In genomic region chr7:7254908-7255307, GRCh38 we compare ENCODE assay signal across 22 cellular contexts.
DNase-seq lines count a peak whose midpoint lies in the region; ATAC-seq and TF ChIP-seq lines count a peak whose summit lies in the region.
"Had no signal": no experiment of that assay in that cellular context is flagged by ENCODE, and none has a peak within 500 bp of the region (broad histone marks: within the 10 kb centered on the region; RNA-seq: fewer than 3 reads in every experiment).

No MANE protein-coding gene starts in this region.

- no peaks in the 10 kb centered on the region for H3K9me3 Mint-ChIP-seq in CD4-positive, alpha-beta memory T cell
- H3K9me3 Mint-ChIP-seq in naive thymus-derived CD8-positive, alpha-beta T cell, result peaks cover 0 to 2% (median 0%) of the 10 kb centered on the region in 9 donors
- H3K9me3 Mint-ChIP-seq: activated T-cell treated with anti-CD3 and anti-CD28 coated beads, Interleukin-2, amount 50 U/mL, for 72 hours; IgD-negative memory B cell; stimulated activated effector memory CD8-positive, alpha-beta T cell treated with anti-CD3 and anti-CD28 coated beads, Interleukin-12 subunit alpha, Interleukin-12 subunit beta, amount 100 ng/mL, for 72 hours had no signal

- POLR2A ChIA-PET in CD4-positive, alpha-beta memory T cell (lab: Charles Lee; ENCODE audit: partially characterized antibody), result no interaction called here
- POLR2A ChIA-PET in HEK293 (lab: Yijun Ruan, JAX), result no interaction called here
- POLR2A ChIA-PET in naive thymus-derived CD8-positive, alpha-beta T cell (lab: Charles Lee), result no interaction called here

- H3K27ac Mint-ChIP-seq in CD4-positive, alpha-beta memory T cell, result peak overlapping the region in 5 of 7 donors; percentile 10 to 55 (median 31)
- H3K27ac Mint-ChIP-seq in naive thymus-derived CD8-positive, alpha-beta T cell, result peak overlapping the region in 7 of 10 donors; percentile 6 to 93 (median 79)
- H3K27ac Mint-ChIP-seq: activated naive CD8-positive, alpha-beta T cell treated with anti-CD3 and anti-CD28 coated beads, Interleukin-2, amount 10 ng/mL, durations not matched to agents 7 days and 5 days; activated T-cell treated with anti-CD3 and anti-CD28 coated beads, Interleukin-2, amount 50 U/mL, for 72 hours; IgD-negative memory B cell; stimulated activated effector memory CD8-positive, alpha-beta T cell treated with anti-CD3 and anti-CD28 coated beads, Interleukin-12 subunit alpha, Interleukin-12 subunit beta, amount 100 ng/mL, for 72 hours had no signal

- peaks cover 19 to 38% (median 26%) of the 10 kb centered on the region in 4 donors for H3K4me1 Mint-ChIP-seq in CD4-positive, alpha-beta memory T cell
- H3K4me1 Mint-ChIP-seq in naive thymus-derived CD8-positive, alpha-beta T cell, result peaks cover 10 to 78% (median 42%) of the 10 kb centered on the region in 4 donors

- DNase-seq in CD4-positive, alpha-beta memory T cell, result no peak
- DNase-seq in esophagus muscularis mucosa (ENCODE audit: extremely low spot score) (peak; percentile 60), MG63 (no peak), upper lobe of left lung (no peak)
- no peak for DNase-seq in naive thymus-derived CD8-positive, alpha-beta T cell
- DNase-seq: activated naive CD8-positive, alpha-beta T cell treated with anti-CD3 and anti-CD28 coated beads, Interleukin-2, amount 10 ng/mL, durations not matched to agents 7 days and 5 days; activated T-cell treated with anti-CD3 and anti-CD28 coated beads, Interleukin-2, amount 50 U/mL, for 72 hours; body of pancreas; colonic mucosa; GM23248; heart right ventricle; NCI-H187; NCI-H774; occipital lobe; PC-9; SJCRH30; stimulated activated CD4-positive, alpha-beta T cell treated with anti-CD3 and anti-CD28 coated beads, Interleukin-15, amount 100 ng/mL, for 24 hours had no signal

- H3K9me3 ChIP-seq in CD4-positive, alpha-beta memory T cell (ENCODE audit: control insufficient read depth in 1 of 2, low read length in 2 of 2), result no peaks in the 10 kb centered on the region
- no peaks in the 10 kb centered on the region for H3K9me3 ChIP-seq in HEK293 (ENCODE audit: control insufficient read depth, insufficient read depth, low read depth, low read length)
- H3K9me3 ChIP-seq in esophagus muscularis mucosa, result no peaks in the 10 kb centered on the region
- no peaks in the 10 kb centered on the region for H3K9me3 ChIP-seq in MG63
- no peaks in the 10 kb centered on the region for H3K9me3 ChIP-seq in upper lobe of left lung
- H3K9me3 ChIP-seq: body of pancreas, colonic mucosa, heart right ventricle, SJCRH30, thoracic aorta had no signal

- H3K4me1 ChIP-seq in CD4-positive, alpha-beta memory T cell (ENCODE audit: insufficient read depth, low read length), result peaks cover 22% of the 10 kb centered on the region
- H3K4me1 ChIP-seq in HEK293 (ENCODE audit: control insufficient read depth, insufficient read depth, low read length), result no peaks in the 10 kb centered on the region
- H3K4me1 ChIP-seq in esophagus muscularis mucosa, result peaks cover 0 to 6% (median 3%) of the 10 kb centered on the region in 4 donors
- peaks cover 9 to 18% (median 12%) of the 10 kb centered on the region in 4 donors for H3K4me1 ChIP-seq in upper lobe of left lung
- H3K4me1 ChIP-seq: body of pancreas, colonic mucosa, SJCRH30 had no signal

- no peaks in the 10 kb centered on the region for H3K27me3 Mint-ChIP-seq in CD4-positive, alpha-beta memory T cell
- no peaks in the 10 kb centered on the region for H3K27me3 Mint-ChIP-seq in naive thymus-derived CD8-positive, alpha-beta T cell
- H3K27me3 Mint-ChIP-seq: activated naive CD8-positive, alpha-beta T cell treated with anti-CD3 and anti-CD28 coated beads, Interleukin-2, amount 10 ng/mL, durations not matched to agents 7 days and 5 days; IgD-negative memory B cell had no signal

- no peaks in the 10 kb centered on the region for H3K36me3 ChIP-seq in CD4-positive, alpha-beta memory T cell (ENCODE audit: insufficient read depth, low read length)
- peaks cover 0 to 3% of the 10 kb centered on the region in 2 experiments; a peak in 1 of 3 replicates for H3K36me3 ChIP-seq in HEK293 (ENCODE audit: control insufficient read depth in 2 of 2, insufficient read depth in 1 of 2, low read length in 2 of 2)
- no peaks in the 10 kb centered on the region for H3K36me3 ChIP-seq in esophagus muscularis mucosa
- H3K36me3 ChIP-seq in MG63, result peaks cover 16% of the 10 kb centered on the region
- H3K36me3 ChIP-seq in upper lobe of left lung, result no peaks in the 10 kb centered on the region
- H3K36me3 ChIP-seq: colonic mucosa, thoracic aorta had no signal

- TF ChIP-seq POLR2A in esophagus muscularis mucosa (IDR thresholded peaks at IDR 0.05; ENCODE audit: low read depth), result no peak
- no peak for TF ChIP-seq POLR2A in upper lobe of left lung (IDR thresholded peaks at IDR 0.05)

- H3K27me3 ChIP-seq in CD4-positive, alpha-beta memory T cell (ENCODE audit: insufficient read depth, low read length), result no peaks in the 10 kb centered on the region
- H3K27me3 ChIP-seq in esophagus muscularis mucosa (no peaks in the 10 kb centered on the region), MG63 (no peaks in the 10 kb centered on the region), upper lobe of left lung (no peaks in the 10 kb centered on the region)
- H3K27me3 ChIP-seq: body of pancreas, colonic mucosa, heart right ventricle, SJCRH30 had no signal

- intact Hi-C loops in CD4-positive, alpha-beta memory T cell (cut with micrococcal nuclease), result loop anchor here (5.0 kb wide), 2 partner anchors 153 to 287 kb away; no protein-coding TSS in a partner anchor
- intact Hi-C loops in esophagus muscularis mucosa (cut with DNase I), result no loop called here

- TF ChIP-seq CTCF in HEK293 (tag by site-specific recombination; IDR thresholded peaks at IDR 0.05) (no peak), esophagus muscularis mucosa (IDR thresholded peaks at IDR 0.05) (no peak), upper lobe of left lung (IDR thresholded peaks at IDR 0.05) (no peak)

- no peak for ATAC-seq in naive thymus-derived CD8-positive, alpha-beta T cell
- no peak for ATAC-seq in HG02852 (IDR thresholded peaks at IDR 0.05; ENCODE audit: unreplicated experiment)
- ATAC-seq in upper lobe of left lung (ENCODE audit: low FRiP score in 2 of 2), result no peak
- ATAC-seq: activated T-cell treated with anti-CD3 and anti-CD28 coated beads, Interleukin-2, amount 50 U/mL, for 72 hours; body of pancreas; heart right ventricle; stimulated activated effector memory CD8-positive, alpha-beta T cell treated with anti-CD3 and anti-CD28 coated beads, Interleukin-12 subunit alpha, Interleukin-12 subunit beta, amount 100 ng/mL, for 72 hours had no signal

- H3K4me3 ChIP-seq in CD4-positive, alpha-beta memory T cell (ENCODE audit: low read length in 2 of 2), result no peak overlapping the region
- H3K4me3 ChIP-seq in HEK293 (ENCODE audit: low read depth, low read length), result no peak overlapping the region
- no peak overlapping the region for H3K4me3 ChIP-seq in esophagus muscularis mucosa
- H3K4me3 ChIP-seq in MG63, result no peak overlapping the region
- no peak overlapping the region for H3K4me3 ChIP-seq in upper lobe of left lung
- H3K4me3 ChIP-seq: body of pancreas, colonic mucosa, GM23248, heart right ventricle, PC-9, SJCRH30, thoracic aorta had no signal

- TF ChIP-seq EP300 in esophagus muscularis mucosa (IDR thresholded peaks at IDR 0.05) (no peak), upper lobe of left lung (IDR thresholded peaks at IDR 0.05) (no peak)

- H3K4me3 Mint-ChIP-seq in CD4-positive, alpha-beta memory T cell, result no peak overlapping the region
- no peak overlapping the region for H3K4me3 Mint-ChIP-seq in naive thymus-derived CD8-positive, alpha-beta T cell
- H3K4me3 Mint-ChIP-seq: activated naive CD8-positive, alpha-beta T cell treated with anti-CD3 and anti-CD28 coated beads, Interleukin-2, amount 10 ng/mL, durations not matched to agents 7 days and 5 days; activated T-cell treated with anti-CD3 and anti-CD28 coated beads, Interleukin-2, amount 50 U/mL, for 72 hours; IgD-negative memory B cell; stimulated activated effector memory CD8-positive, alpha-beta T cell treated with anti-CD3 and anti-CD28 coated beads, Interleukin-12 subunit alpha, Interleukin-12 subunit beta, amount 100 ng/mL, for 72 hours had no signal

- CTCF ChIA-PET in CD4-positive, alpha-beta memory T cell (lab: Charles Lee; ENCODE audit: partially characterized antibody), result interaction anchor here (1.0 kb wide), 1 partner anchor 73 kb away, joined by 3 read pairs; no protein-coding TSS in a partner anchor
- CTCF ChIA-PET in HEK293 (lab: Yijun Ruan, JAX), result no interaction called here

- WGBS in esophagus muscularis mucosa, result 95% methylated on average over 5 of the region's 5 CpGs
- 83 to 88% methylated on average over 5 of the region's 5 CpGs for WGBS in upper lobe of left lung, 2 donors

- H3K27ac ChIP-seq in CD4-positive, alpha-beta memory T cell (ENCODE audit: low read depth, low read length), result no peak overlapping the region
- H3K27ac ChIP-seq in HEK293 (ENCODE audit: extremely low read depth, low read depth, low read length) (no peak overlapping the region), esophagus muscularis mucosa (replicated peaks in 1 of 4) (no peak overlapping the region), upper lobe of left lung (no peak overlapping the region)
- H3K27ac ChIP-seq: body of pancreas, colonic mucosa, GM23248, heart right ventricle, PC-9, SJCRH30, thoracic aorta had no signal

- H3K36me3 Mint-ChIP-seq in CD4-positive, alpha-beta memory T cell, result peaks cover 10 to 13% of the 10 kb centered on the region in 2 donors
- H3K36me3 Mint-ChIP-seq in naive thymus-derived CD8-positive, alpha-beta T cell, result peaks cover 0 to 25% (median 0%) of the 10 kb centered on the region in 3 donors
- H3K36me3 Mint-ChIP-seq: IgD-negative memory B cell had no signal

TF ChIP-seq in HEK293, 187 proteins besides CTCF, POLR2A, EP300 and RAD21:
- TF ChIP-seq SCRT2 (tag by site-specific recombination; IDR thresholded peaks at IDR 0.05) (peak; percentile 57), ZNF366 (tag by site-specific recombination; conservative IDR thresholded peaks at IDR 0.05) (no peak)
